ENCODE assay signal across 9 cellular contexts in genomic region chr19:19475845-19476828, GRCh38. TPM values are rescaled to one million over a fixed set of nuclear protein-coding genes. Genes with fewer than 3 reads are reported as not detected.
DNase-seq lines count a peak whose midpoint lies in the region; ATAC-seq and TF ChIP-seq lines count a peak whose summit lies in the region.
"Had no signal": no experiment of that assay in that cellular context is flagged by ENCODE, and none has a peak within 500 bp of the region (broad histone marks: within the 10 kb centered on the region; RNA-seq: fewer than 3 reads in every experiment).

No MANE protein-coding gene starts in this region.

- H3K4me1 Mint-ChIP-seq in WTC11: peaks cover 60% of the 10 kb centered on the region

- H3K9me3 ChIP-seq in iPS-18a (ENCODE audit: control insufficient read depth, low read depth, low read length): no peaks in the 10 kb centered on the region
- H3K9me3 ChIP-seq: tibial artery had no signal

- H3K9me3 Mint-ChIP-seq in WTC11: no peaks in the 10 kb centered on the region

- H3K9ac ChIP-seq in iPS-18a (ENCODE audit: low read length): peak overlapping the region; percentile 4

- 0 out of 2 replicates have a peak overlapping the region, but pooled peaks have one; percentile 26 for H3K27ac ChIP-seq in 22Rv1
- H3K27ac ChIP-seq in iPS-18a (ENCODE audit: low read length): no peak overlapping the region
- H3K27ac ChIP-seq: tibial artery had no signal

- CTCF ChIA-PET in WTC11 (lab: Charles Lee): interaction anchor here (0.6 to 3.2 kb wide), 29 partner anchors 9 to 1279 kb away, joined by 3 to 24 read pairs (median 6); partner anchors contain the start of gene GATAD2A

- peak; percentile 20 for TF ChIP-seq CTCF in 22Rv1 (IDR thresholded peaks at IDR 0.05)
- TF ChIP-seq CTCF in GM13976 (IDR thresholded peaks at IDR 0.05; ENCODE audit: borderline replicate concordance, control extremely low read depth, extremely low read depth, insufficient read depth, missing control alignments): peak; percentile 43
- TF ChIP-seq CTCF in WTC11 (IDR thresholded peaks at IDR 0.05): no peak

- H3K27me3 Mint-ChIP-seq in WTC11 (ENCODE audit: low read depth): no peaks in the 10 kb centered on the region

- peaks cover 14% of the 10 kb centered on the region for H3K36me3 Mint-ChIP-seq in WTC11

- H3K27me3 ChIP-seq in iPS-18a (ENCODE audit: control insufficient read depth, insufficient read depth, low read length): no peaks in the 10 kb centered on the region
- H3K27me3 ChIP-seq: tibial artery had no signal

- ATAC-seq in WTC11 (peak; percentile 52), HG03175 (IDR thresholded peaks at IDR 0.05; ENCODE audit: unreplicated experiment) (no peak)

- peak overlapping the region; percentile 46 for H3K4me3 ChIP-seq in iPS-18a (ENCODE audit: low read length)
- H3K4me3 ChIP-seq: tibial artery had no signal

- H3K4me1 ChIP-seq in iPS-18a (ENCODE audit: control insufficient read depth, low read depth, low read length): peaks cover 27% of the 10 kb centered on the region

- in situ Hi-C loops in GM13976 (cut with MboI; ENCODE audit: low sequenced_read_pairs, unreplicated experiment): loop anchor here (25.0 kb wide), 1 partner anchor 289 kb away; the partner anchor contains the start of genes BORCS8 and RFXANK

- H3K36me3 ChIP-seq in iPS-18a (ENCODE audit: control insufficient read depth, low read depth, low read length): peaks cover 2% of the 10 kb centered on the region

- H3K4me3 Mint-ChIP-seq in WTC11: peak overlapping the region; percentile 56

- POLR2A ChIA-PET in WTC11 (lab: Charles Lee): interaction anchor here (1.2 to 1.5 kb wide), 5 partner anchors 12 to 71 kb away, joined by 3 to 7 read pairs (median 4); partner anchors contain the start of gene GATAD2A

- DNase-seq in GM13976 (ENCODE audit: low spot score) (no peak), WTC11 (ENCODE audit: low spot score) (peak; percentile 53), NCI-H2081 treated with DMSO at 0.1 percent for 48 hours (lab: John Stamatoyannopoulos, UW) (no peak)
- no peak for DNase-seq in central memory CD4-positive, alpha-beta T cell
- no peak for DNase-seq in activated CD8-positive, alpha-beta memory T cell treated with anti-CD3 and anti-CD28 coated beads, Interleukin-2, amount 50 U/mL, for 4 hours
- DNase-seq: tibial artery had no signal

- peak overlapping the region; percentile 91 for H3K27ac Mint-ChIP-seq in WTC11

TF ChIP-seq in WTC11, 78 proteins besides CTCF, POLR2A, EP300 and RAD21:
- TF ChIP-seq RELA (CRISPR knock-in tag; IDR thresholded peaks at IDR 0.05; ENCODE audit: borderline replicate concordance) (no peak), TEAD1 (CRISPR knock-in tag; IDR thresholded peaks at IDR 0.05) (no peak), NR3C1 (CRISPR knock-in tag; conservative IDR thresholded peaks at IDR 0.05; ENCODE audit: low read depth) (no peak), USF1 (CRISPR knock-in tag; IDR thresholded peaks at IDR 0.05) (no peak), SMAD3 (CRISPR knock-in tag; IDR thresholded peaks at IDR 0.05; ENCODE audit: borderline replicate concordance) (no peak), CREM (CRISPR knock-in tag; IDR thresholded peaks at IDR 0.05) (no peak), ZNF281 (CRISPR knock-in tag; IDR thresholded peaks at IDR 0.05) (no peak)

RNA-seq across cellular contexts. Expression of gene TSSK6, which starts 39.2 kb away (rescaled TPM):
- 4.7 to 7.8 TPM (median 7.7 TPM) in 3 replicates for total RNA-seq in WTC11 (2021)

RNA-seq across cellular contexts. Expression of gene NDUFA13, which starts 39.9 kb away (rescaled TPM):
- total RNA-seq in WTC11 (2021): 519 to 568 TPM (median 552 TPM) in 3 replicates

RNA-seq across cellular contexts. Expression of gene YJEFN3, which starts 52.6 kb away (rescaled TPM):
- total RNA-seq in WTC11 (2021): 10.2 to 11.9 TPM (median 11.1 TPM) in 3 replicates
